Comparison of ENCODE assay signal across 1 cellular context in the genomic region with DNA sequence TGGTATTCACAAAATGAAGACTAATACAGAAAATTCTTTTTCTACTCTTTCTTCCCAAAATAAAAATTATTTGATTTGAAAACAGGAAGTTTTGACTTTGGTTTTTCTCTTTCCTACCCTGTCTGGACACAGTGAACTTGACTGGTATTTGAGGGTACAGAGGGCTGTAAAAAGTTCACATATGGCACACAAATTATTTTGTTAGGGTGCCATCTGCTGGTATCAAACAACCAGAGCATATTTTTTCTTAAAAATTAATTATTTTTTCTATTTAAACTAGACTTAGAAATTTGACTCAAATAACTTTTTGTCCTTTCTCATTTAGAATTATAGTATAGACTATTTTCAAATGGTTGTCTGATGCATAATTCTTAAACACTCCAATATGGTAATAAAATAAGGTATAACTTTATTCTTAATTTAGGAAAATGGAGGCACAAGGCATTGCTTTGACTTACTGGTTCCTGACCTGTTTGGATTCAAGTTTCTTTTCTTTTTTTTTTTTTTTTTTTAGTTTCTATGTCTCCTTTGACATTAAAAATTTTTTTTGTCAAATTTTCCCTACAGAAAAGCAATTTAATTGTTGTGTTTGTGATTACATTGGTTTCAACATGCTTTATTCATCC.
TF ChIP-seq lines count a peak whose summit lies in the region.

No MANE protein-coding gene starts in this region.

TF ChIP-seq in IMR-90, 13 proteins besides CTCF, POLR2A, EP300 and RAD21:
- TF ChIP-seq SMC3 (IDR thresholded peaks at IDR 0.05; ENCODE audit: low read depth, low read length): peak; percentile 72
- TF ChIP-seq FOS (IDR thresholded peaks at IDR 0.05; ENCODE audit: low read depth, low read length): no peak
- TF ChIP-seq, protein P1, sequence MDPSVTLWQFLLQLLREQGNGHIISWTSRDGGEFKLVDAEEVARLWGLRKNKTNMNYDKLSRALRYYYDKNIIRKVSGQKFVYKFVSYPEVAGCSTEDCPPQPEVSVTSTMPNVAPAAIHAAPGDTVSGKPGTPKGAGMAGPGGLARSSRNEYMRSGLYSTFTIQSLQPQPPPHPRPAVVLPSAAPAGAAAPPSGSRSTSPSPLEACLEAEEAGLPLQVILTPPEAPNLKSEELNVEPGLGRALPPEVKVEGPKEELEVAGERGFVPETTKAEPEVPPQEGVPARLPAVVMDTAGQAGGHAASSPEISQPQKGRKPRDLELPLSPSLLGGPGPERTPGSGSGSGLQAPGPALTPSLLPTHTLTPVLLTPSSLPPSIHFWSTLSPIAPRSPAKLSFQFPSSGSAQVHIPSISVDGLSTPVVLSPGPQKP (IDR thresholded peaks at IDR 0.05; ENCODE audit: borderline replicate concordance, low read depth, low read length): no peak
